ENCODE assay signal across 8 cellular contexts in genomic region chrX:9464435-9465371, GRCh38. TPM values are rescaled to one million over a fixed set of nuclear protein-coding genes. Genes with fewer than 3 reads are reported as not detected.
DNase-seq lines count a peak whose midpoint lies in the region; ATAC-seq, FAIRE-seq and TF ChIP-seq lines count a peak whose summit lies in the region.

Gene TBL1X (plus strand): TSS chrX:9465058. CDS start chrX:9653587, 188,529 bp downstream.

- H3K4me1 ChIP-seq in HUES64 (ENCODE audit: insufficient read depth, low read length), result peaks cover 22% of the 10 kb centered on the region; the same call in 1 of the 2 replicates

- DNase-seq in AG09309 (ENCODE audit: low read depth) (no peak), GM19239 (ENCODE audit: insufficient read length, low spot score) (peak; percentile 38), T-helper 2 cell (peak; percentile 12 to 73 (median 32)), astrocyte of the hippocampus (ENCODE audit: low read depth, low spot score) (peak; percentile 67), hypothalamus (lab: John Stamatoyannopoulos, UW) (peak in 45 of 51 donors; percentile 1 to 77 (median 21)), sciatic nerve (ENCODE audit: low spot score) (peak; percentile 75), A172 (ENCODE audit: low spot score) (no peak)

- no peak within 1 kb of the TSS; the same call in 1 of the 2 replicates for H3K27ac ChIP-seq in HUES64 (ENCODE audit: low read depth, low read length)

- peak within 1 kb of the TSS; percentile 63 for H3K9ac ChIP-seq in HUES64 (ENCODE audit: low read depth, low read length)

- H3K36me3 ChIP-seq in HUES64 (ENCODE audit: insufficient read depth, low read length), result no peaks in the 10 kb centered on the region

- ATAC-seq in sciatic nerve, result peak; percentile 48

- no peaks in the 10 kb centered on the region for H3K9me3 ChIP-seq in HUES64 (ENCODE audit: insufficient read depth, low read depth, low read length)

- H3K27me3 ChIP-seq in HUES64 (ENCODE audit: insufficient read depth, low read length), result peaks cover 8% of the 10 kb centered on the region; the same call in 1 of the 2 replicates

- peak; percentile 11 for FAIRE-seq in GM19239 (lab: Jason Lieb, UNC)

- WGBS in HUES64, result under 1% methylated on average over 99 of the region's 99 CpGs

- TF ChIP-seq CTCF in AG09309 (IDR thresholded peaks at IDR 0.05; ENCODE audit: control insufficient read depth, insufficient read depth, low read depth, low read length, missing control alignments), result no peak

- intact Hi-C loops in sciatic nerve (cut with DNase I), result loop anchor here (5.0 kb wide), 1 partner anchor 122 kb away; no protein-coding TSS in a partner anchor

- H3K4me3 ChIP-seq in AG09309 (ENCODE audit: control insufficient read depth, low read depth, low read length), result peak within 1 kb of the TSS; percentile 76
- peak within 1 kb of the TSS; percentile 64 for H3K4me3 ChIP-seq in HUES64 (ENCODE audit: low read length)

RNA-seq across cellular contexts. Expression of gene TBL1X, which starts in this region (rescaled TPM):
- 18.3 TPM for polyA plus RNA-seq in HUES64 (2013, experiment 1 of 2)
- polyA plus RNA-seq in HUES64 (2013, experiment 2 of 2), result 27.1 TPM
- total RNA-seq in sciatic nerve, result 27.2 TPM
- 3.1 and 4.5 TPM in 2 replicates for total RNA-seq in A172 (2014; rRNA removed; shearing (Covaris generic))

Comparison
In these comparisons a context has a peak if more than half of its experiments do, and no peak if none do; other contexts are left out.
1. DNase-seq: peak in GM19239 (single experiment), T-helper 2 cell (5 of 5), astrocyte of the hippocampus (single experiment), hypothalamus (45 of 51) and sciatic nerve (single experiment); none in AG09309 (single experiment) and A172 (single experiment).